ENCODE assay signal across 1 cellular context in the genomic region with DNA sequence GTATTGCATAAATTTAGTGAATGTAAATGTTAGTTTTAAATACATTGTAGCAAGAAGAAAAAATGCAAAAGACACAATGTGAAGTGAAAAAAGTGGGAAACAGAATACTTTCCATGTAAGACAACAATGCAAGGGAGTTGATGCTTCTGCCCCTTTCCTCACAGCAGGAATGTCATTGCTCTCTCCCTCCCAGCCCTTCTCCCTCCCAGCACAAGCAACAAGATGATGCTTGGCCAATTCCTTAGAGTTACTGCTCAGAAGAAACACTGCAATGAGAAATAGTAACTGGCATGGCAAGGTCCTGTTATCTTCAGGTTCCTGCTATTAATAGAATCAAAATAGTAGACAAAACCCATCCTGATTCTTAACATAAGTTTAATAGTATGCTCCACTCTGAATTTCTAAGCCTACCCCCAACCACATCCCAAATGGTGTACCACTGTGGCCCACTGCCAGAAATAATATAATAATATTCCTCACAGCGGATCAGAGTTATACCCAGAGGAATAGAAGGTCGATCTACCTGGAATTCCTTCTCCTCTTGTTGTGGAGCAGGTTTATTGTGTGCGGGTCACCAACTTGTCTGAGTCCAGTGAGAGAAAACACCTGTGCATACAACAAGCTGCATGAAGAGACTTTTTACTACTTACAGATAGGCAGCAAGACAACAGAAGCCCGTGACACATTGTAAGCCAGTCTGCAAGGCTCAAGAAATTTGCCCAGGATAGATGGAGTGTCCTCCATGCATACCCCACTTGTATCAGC.
TF ChIP-seq lines count a peak whose summit lies in the region.

No MANE protein-coding gene starts in this region.

TF ChIP-seq in H1, 55 proteins besides CTCF, POLR2A, EP300 and RAD21:
- TF ChIP-seq RFX5 (IDR thresholded peaks at IDR 0.05; ENCODE audit: borderline replicate concordance, low read depth, low read length) (no peak), TAF7 (optimal IDR thresholded peaks at IDR 0.05; ENCODE audit: borderline replicate concordance, low read depth, low read length) (no peak), ASH2L (IDR thresholded peaks at IDR 0.05; ENCODE audit: low read length) (no peak), CHD1 (IDR thresholded peaks at IDR 0.05; ENCODE audit: low read depth, low read length) (no peak), TEAD4 (IDR thresholded peaks at IDR 0.05; ENCODE audit: low read depth, low read length) (0 out of 2 replicates have a peak, but pooled peaks have one; percentile 18), E2F6 (IDR thresholded peaks at IDR 0.05) (no peak), MAFK (IDR thresholded peaks at IDR 0.05; ENCODE audit: low read depth, low read length) (no peak)
